ENCODE assay signal across 8 cellular contexts in genomic region chr4:74370912-74371311, GRCh38. TPM values are rescaled to one million over a fixed set of nuclear protein-coding genes. Genes with fewer than 3 reads are reported as not detected.
DNase-seq lines count a peak whose midpoint lies in the region; ATAC-seq lines count a peak whose summit lies in the region.

No MANE protein-coding gene starts in this region.

- no peak overlapping the region for H3K27ac Mint-ChIP-seq in activated T-helper 1 cell treated with anti-CD3 and anti-CD28 coated beads, Interleukin-12 subunit alpha, Interleukin-12 subunit beta, Interleukin-2, Interleukin-4 antibody, amounts not matched to agents 30 ng/mL and 10 ng/mL and 1 ng/mL, durations not matched to agents 14 hours and 24 hours and 36 hours
- H3K27ac Mint-ChIP-seq in stimulated activated naive B cell treated with anti-CD40 and anti-IgM and Interleukin-4, amounts not matched to agents 10 μg/mL and 1 μg/mL and 100 μg/mL, for 72 hours: no peak overlapping the region

- peak; percentile 53 for DNase-seq in CD1c-positive myeloid dendritic cell (ENCODE audit: extremely low spot score)
- DNase-seq in MV-4-11 (lab: John Stamatoyannopoulos, UW): peak; percentile 46
- peak; percentile 1 for DNase-seq in activated T-helper 1 cell treated with anti-CD3 and anti-CD28 coated beads, Interleukin-12 subunit alpha, Interleukin-12 subunit beta, Interleukin-2, Interleukin-4 antibody, amounts not matched to agents 30 ng/mL and 10 ng/mL and 1 ng/mL, durations not matched to agents 14 hours and 24 hours and 36 hours (ENCODE audit: low spot score)
- DNase-seq in left cardiac atrium: no peak
- DNase-seq in stimulated activated naive B cell treated with anti-CD40 and anti-IgM and Interleukin-4, amounts not matched to agents 10 μg/mL and 1 μg/mL and 100 μg/mL, for 72 hours: peak; percentile 15
- DNase-seq in GOT3 (lab: John Stamatoyannopoulos, UW): no peak

- no peak overlapping the region for H3K4me3 Mint-ChIP-seq in activated T-helper 1 cell treated with anti-CD3 and anti-CD28 coated beads, Interleukin-12 subunit alpha, Interleukin-12 subunit beta, Interleukin-2, Interleukin-4 antibody, amounts not matched to agents 30 ng/mL and 10 ng/mL and 1 ng/mL, durations not matched to agents 14 hours and 24 hours and 36 hours
- no peak overlapping the region for H3K4me3 Mint-ChIP-seq in stimulated activated naive B cell treated with anti-CD40 and anti-IgM and Interleukin-4, amounts not matched to agents 10 μg/mL and 1 μg/mL and 100 μg/mL, for 72 hours

- H3K36me3 Mint-ChIP-seq in activated T-helper 1 cell treated with anti-CD3 and anti-CD28 coated beads, Interleukin-12 subunit alpha, Interleukin-12 subunit beta, Interleukin-2, Interleukin-4 antibody, amounts not matched to agents 30 ng/mL and 10 ng/mL and 1 ng/mL, durations not matched to agents 14 hours and 24 hours and 36 hours (ENCODE audit: low read depth): no peaks in the 10 kb centered on the region
- no peaks in the 10 kb centered on the region for H3K36me3 Mint-ChIP-seq in stimulated activated naive B cell treated with anti-CD40 and anti-IgM and Interleukin-4, amounts not matched to agents 10 μg/mL and 1 μg/mL and 100 μg/mL, for 72 hours

- ATAC-seq in GM18498 (IDR thresholded peaks at IDR 0.05; ENCODE audit: unreplicated experiment) (peak; percentile 81), HG02642 (IDR thresholded peaks at IDR 0.05; ENCODE audit: poor library complexity, unreplicated experiment) (peak; percentile 82), left cardiac atrium (peak; percentile 59 to 81)
- peak; percentile 95 to 97 for ATAC-seq in stimulated activated naive B cell treated with anti-CD40 and anti-IgM and Interleukin-4, amounts not matched to agents 10 μg/mL and 1 μg/mL and 100 μg/mL, for 72 hours (replicated peaks)

- H3K27me3 Mint-ChIP-seq in activated T-helper 1 cell treated with anti-CD3 and anti-CD28 coated beads, Interleukin-12 subunit alpha, Interleukin-12 subunit beta, Interleukin-2, Interleukin-4 antibody, amounts not matched to agents 30 ng/mL and 10 ng/mL and 1 ng/mL, durations not matched to agents 14 hours and 24 hours and 36 hours (ENCODE audit: insufficient read depth): peaks cover 17% of the 10 kb centered on the region
- H3K27me3 Mint-ChIP-seq in stimulated activated naive B cell treated with anti-CD40 and anti-IgM and Interleukin-4, amounts not matched to agents 10 μg/mL and 1 μg/mL and 100 μg/mL, for 72 hours: peaks cover 7 to 11% of the 10 kb centered on the region in 2 donors

- intact Hi-C loops in activated T-helper 1 cell treated with anti-CD3 and anti-CD28 coated beads, Interleukin-12 subunit alpha, Interleukin-12 subunit beta, Interleukin-2, Interleukin-4 antibody, amounts not matched to agents 30 ng/mL and 10 ng/mL and 1 ng/mL, durations not matched to agents 14 hours and 24 hours and 36 hours (cut with micrococcal nuclease): loop anchor here (1.0 to 2.0 kb wide), 3 partner anchors 74 to 304 kb away; partner anchors contain the start of gene AREG
- intact Hi-C loops in left cardiac atrium (cut with DNase I): loop anchor here in 1 of 2 donors (5.0 kb wide), 1 partner anchor 301 kb away; no protein-coding TSS in a partner anchor

- no peaks in the 10 kb centered on the region for H3K9me3 Mint-ChIP-seq in activated T-helper 1 cell treated with anti-CD3 and anti-CD28 coated beads, Interleukin-12 subunit alpha, Interleukin-12 subunit beta, Interleukin-2, Interleukin-4 antibody, amounts not matched to agents 30 ng/mL and 10 ng/mL and 1 ng/mL, durations not matched to agents 14 hours and 24 hours and 36 hours
- H3K9me3 Mint-ChIP-seq in stimulated activated naive B cell treated with anti-CD40 and anti-IgM and Interleukin-4, amounts not matched to agents 10 μg/mL and 1 μg/mL and 100 μg/mL, for 72 hours: no peaks in the 10 kb centered on the region

- H3K4me1 Mint-ChIP-seq in activated T-helper 1 cell treated with anti-CD3 and anti-CD28 coated beads, Interleukin-12 subunit alpha, Interleukin-12 subunit beta, Interleukin-2, Interleukin-4 antibody, amounts not matched to agents 30 ng/mL and 10 ng/mL and 1 ng/mL, durations not matched to agents 14 hours and 24 hours and 36 hours (ENCODE audit: low read depth): peaks cover 5% of the 10 kb centered on the region
- no peaks in the 10 kb centered on the region for H3K4me1 Mint-ChIP-seq in stimulated activated naive B cell treated with anti-CD40 and anti-IgM and Interleukin-4, amounts not matched to agents 10 μg/mL and 1 μg/mL and 100 μg/mL, for 72 hours

RNA-seq across cellular contexts. Expression of gene EREG, which starts 6.0 kb away (rescaled TPM):
- not detected in 2 replicates for total RNA-seq in activated T-helper 1 cell treated with anti-CD3 and anti-CD28 coated beads, Interleukin-12 subunit alpha, Interleukin-12 subunit beta, Interleukin-2, Interleukin-4 antibody, amounts not matched to agents 30 ng/mL and 10 ng/mL and 1 ng/mL, durations not matched to agents 14 hours and 24 hours and 36 hours
- total RNA-seq in left cardiac atrium: 1 to 10 TPM in 1 of 2 donors, under 1 TPM in 1; 0.84 to 2.9 TPM

Comparison
In these comparisons a context has a peak if more than half of its experiments do, and no peak if none do; other contexts are left out.
1. DNase-seq: peak in CD1c-positive myeloid dendritic cell (single experiment), MV-4-11 (single experiment), activated T-helper 1 cell treated with anti-CD3 and anti-CD28 coated beads, Interleukin-12 subunit alpha, Interleukin-12 subunit beta, Interleukin-2, Interleukin-4 antibody, amounts not matched to agents 30 ng/mL and 10 ng/mL and 1 ng/mL, durations not matched to agents 14 hours and 24 hours and 36 hours (single experiment) and stimulated activated naive B cell treated with anti-CD40 and anti-IgM and Interleukin-4, amounts not matched to agents 10 μg/mL and 1 μg/mL and 100 μg/mL, for 72 hours (single experiment); none in left cardiac atrium (single experiment) and GOT3 (single experiment).
2. Peak in every context shown above with its lines, with median percentiles within 50 percentile points of each other: ATAC-seq.